Comparison of ENCODE assay signal across 7 cellular contexts in genomic region chr11:118918128-118918685, GRCh38. TPM values are rescaled to one million over a fixed set of nuclear protein-coding genes. Genes with fewer than 3 reads are reported as not detected.
A peak's percentile ranks its signal among the peaks of the same experiment; 100 is the strongest.
DNase-seq lines count a peak whose midpoint lies in the region; ATAC-seq, FAIRE-seq and TF ChIP-seq lines count a peak whose summit lies in the region.

No MANE protein-coding gene starts in this region.

- ATAC-seq in GM18505 (IDR thresholded peaks at IDR 0.05; ENCODE audit: unreplicated experiment), result no peak

- peak overlapping the region; percentile 80 to 96 (median 81) for H3K4me3 Mint-ChIP-seq in brain

- H3K4me1 Mint-ChIP-seq in brain, result peaks cover 95% of the 10 kb centered on the region

- peak; percentile 84 for FAIRE-seq in G401.6 (lab: Jason Lieb, UNC)

- TF ChIP-seq CTCF in brain (conservative IDR thresholded peaks at IDR 0.05), result no peak

- TF ChIP-seq POLR2A in GM18505 (IDR thresholded peaks at IDR 0.05; ENCODE audit: borderline replicate concordance, extremely low read depth, insufficient read depth, insufficient read length), result no peak

- no peaks in the 10 kb centered on the region for H3K36me3 Mint-ChIP-seq in brain

- no peaks in the 10 kb centered on the region for H3K9me3 Mint-ChIP-seq in brain

- DNase-seq in NCI-H446 treated with DMSO at 0.1 percent for 48 hours (lab: John Stamatoyannopoulos, UW) (peak; percentile 29), islet precursor cell (peak; percentile 96)
- peak; percentile 60 for DNase-seq in stimulated activated CD8-positive, alpha-beta memory T cell treated with anti-CD3 and anti-CD28 coated beads, Interleukin-4, amount 100 ng/mL, for 48 hours
- DNase-seq in activated CD4-positive, CD25-positive, alpha-beta regulatory T cell treated with anti-CD3 and anti-CD28 coated beads, Interleukin-2, amount 50 U/mL, for 72 hours, result no peak

- peak overlapping the region; percentile 94 to 99 (median 96) for H3K27ac Mint-ChIP-seq in brain

- H3K27me3 Mint-ChIP-seq in brain, result no peaks in the 10 kb centered on the region

RNA-seq across cellular contexts. Expression of gene BCL9L, which starts 7.5 kb away (rescaled TPM):
- 13.5 TPM for polyA plus RNA-seq in brain (ENCODE audit: insufficient read depth, low read depth, low replicate concordance)

RNA-seq across cellular contexts. Expression of gene CXCR5, which starts 34.5 kb away (rescaled TPM):
- polyA plus RNA-seq in brain (ENCODE audit: insufficient read depth, low read depth, low replicate concordance), result 0.07 TPM

RNA-seq across cellular contexts. Expression of gene UPK2, which starts 37.9 kb away (rescaled TPM):
- polyA plus RNA-seq in brain (ENCODE audit: insufficient read depth, low read depth, low replicate concordance), result 3.0 TPM

RNA-seq across cellular contexts. Expression of gene FOXR1, which starts 53.4 kb away (rescaled TPM):
- polyA plus RNA-seq in brain (ENCODE audit: insufficient read depth, low read depth, low replicate concordance), result 0.37 TPM
